Comparison of ENCODE assay signal across 10 cellular contexts in genomic region chr10:104809288-104810090, GRCh38.
DNase-seq lines count a peak whose midpoint lies in the region; ATAC-seq and TF ChIP-seq lines count a peak whose summit lies in the region.
"Had no signal": no experiment of that assay in that cellular context is flagged by ENCODE, and none has a peak within 500 bp of the region (broad histone marks: within the 10 kb centered on the region; RNA-seq: fewer than 3 reads in every experiment).

No MANE protein-coding gene starts in this region.

- no peaks in the 10 kb centered on the region for H3K9me3 ChIP-seq in HEK293 (ENCODE audit: control insufficient read depth, insufficient read depth, low read depth, low read length)
- peaks cover 3% of the 10 kb centered on the region for H3K9me3 ChIP-seq in aorta (ENCODE audit: control insufficient read depth, low read length)

- POLR2A ChIA-PET in HEK293 (lab: Yijun Ruan, JAX) = no interaction called here

- TF ChIP-seq POLR2A in lower leg skin (IDR thresholded peaks at IDR 0.05) = no peak

- H3K27me3 ChIP-seq in aorta (ENCODE audit: control insufficient read depth in 1 of 2, insufficient read depth in 2 of 2, low read length in 1 of 2) = peaks cover 0 to 1% of the 10 kb centered on the region in 2 donors

- WGBS in aorta, 2 donors = 53 to 57% methylated on average over 6 of the region's 6 CpGs
- 35 to 46% methylated on average over 6 of the region's 6 CpGs for WGBS in lower leg skin, 2 donors

- no peak overlapping the region for H3K4me3 ChIP-seq in HEK293 (ENCODE audit: low read depth, low read length)
- H3K4me3 ChIP-seq in aorta (ENCODE audit: low read length in 2 of 2) = no peak overlapping the region
- no peak overlapping the region for H3K4me3 ChIP-seq in lower leg skin (ENCODE audit: low read depth, poor library complexity, severe bottlenecking)

- DNase-seq in LHCN-M2 (ENCODE audit: low read depth) = peak; percentile 78
- peak; percentile 10 for DNase-seq in germinal center (ENCODE audit: low spot score)
- DNase-seq in aorta = no peak
- no peak for DNase-seq in stimulated activated CD4-positive, alpha-beta T cell treated with anti-CD3 and anti-CD28 coated beads, Interleukin-15, amount 100 ng/mL, for 24 hours
- no peak for DNase-seq in lower leg skin (ENCODE audit: low spot score in 2 of 2)
- DNase-seq in cerebellar cortex (ENCODE audit: low spot score) = no peak

- H3K27ac ChIP-seq in HEK293 (ENCODE audit: extremely low read depth, low read depth, low read length) (no peak overlapping the region), aorta (ENCODE audit: low read depth in 1 of 2, low read length in 2 of 2) (no peak overlapping the region)
- H3K27ac ChIP-seq: HL-60, parathyroid adenoma had no signal

- no peaks in the 10 kb centered on the region for H3K4me1 ChIP-seq in HEK293 (ENCODE audit: control insufficient read depth, insufficient read depth, low read length)
- H3K4me1 ChIP-seq in aorta (ENCODE audit: control insufficient read depth in 1 of 2, insufficient read depth in 2 of 2, low read length in 2 of 2) = no peaks in the 10 kb centered on the region
- H3K4me1 ChIP-seq: parathyroid adenoma had no signal

- intact Hi-C loops in aorta (cut with DNase I) (no loop called here), lower leg skin (cut with DNase I; ENCODE audit: low total_unique reads) (no loop called here)

- H3K36me3 ChIP-seq in HEK293 (ENCODE audit: control insufficient read depth in 2 of 2, insufficient read depth in 1 of 2, low read length in 2 of 2) = no peaks in the 10 kb centered on the region
- H3K36me3 ChIP-seq in aorta (ENCODE audit: control insufficient read depth in 1 of 2, insufficient read depth in 2 of 2, low read length in 1 of 2) = no peaks in the 10 kb centered on the region

- TF ChIP-seq CTCF in HEK293 (tag by site-specific recombination; IDR thresholded peaks at IDR 0.05) (no peak), lower leg skin (IDR thresholded peaks at IDR 0.05) (no peak)

- CTCF ChIA-PET in HEK293 (lab: Yijun Ruan, JAX) = no interaction called here

- peak; percentile 63 for ATAC-seq in GM18499 (IDR thresholded peaks at IDR 0.05; ENCODE audit: insufficient read depth, unreplicated experiment)
- no peak for ATAC-seq in aorta (ENCODE audit: low FRiP score)

TF ChIP-seq in HEK293, 187 proteins besides CTCF, POLR2A, EP300 and RAD21 (continues in another document):
- TF ChIP-seq KLF16 (tag by site-specific recombination; IDR thresholded peaks at IDR 0.05) (no peak), SETDB1 (IDR thresholded peaks at IDR 0.05; ENCODE audit: insufficient read length, low read length) (no peak), ZNF701 (tag by site-specific recombination; IDR thresholded peaks at IDR 0.05) (no peak), ZNF157 (tag by site-specific recombination; IDR thresholded peaks at IDR 0.05) (no peak), SP3 (tag by site-specific recombination; IDR thresholded peaks at IDR 0.05) (peak; percentile 37), ZNF366 (tag by site-specific recombination; conservative IDR thresholded peaks at IDR 0.05) (peak; percentile 65), ZNF121 (tag by site-specific recombination; IDR thresholded peaks at IDR 0.05) (no peak), ZNF513 (tag by site-specific recombination; IDR thresholded peaks at IDR 0.05) (no peak), ATF2 (tag by site-specific recombination; IDR thresholded peaks at IDR 0.05; ENCODE audit: low read depth) (0 out of 2 replicates have a peak, but pooled peaks have one; percentile 8), ZNF596 (tag by site-specific recombination; IDR thresholded peaks at IDR 0.05) (no peak), ZNF777 (tag by site-specific recombination; IDR thresholded peaks at IDR 0.05; ENCODE audit: borderline replicate concordance) (no peak), ZNF747 (tag by site-specific recombination; IDR thresholded peaks at IDR 0.05) (no peak), ZNF394 (tag by site-specific recombination; IDR thresholded peaks at IDR 0.05; ENCODE audit: borderline replicate concordance) (no peak), ZNF280D (tag by site-specific recombination; IDR thresholded peaks at IDR 0.05) (no peak), ZNF514 (tag by site-specific recombination; IDR thresholded peaks at IDR 0.05) (no peak), PRDM1 (tag by site-specific recombination; IDR thresholded peaks at IDR 0.05) (no peak), GLIS2 (tag by site-specific recombination; IDR thresholded peaks at IDR 0.05) (no peak), ZNF488 (tag by site-specific recombination; IDR thresholded peaks at IDR 0.05) (no peak), SP7 (tag by site-specific recombination; IDR thresholded peaks at IDR 0.05) (peak; percentile 85), SCRT2 (tag by site-specific recombination; IDR thresholded peaks at IDR 0.05) (peak; percentile 48), ZNF292 (tag by site-specific recombination; IDR thresholded peaks at IDR 0.05; ENCODE audit: borderline replicate concordance, low read depth) (no peak), RBAK (tag by site-specific recombination; IDR thresholded peaks at IDR 0.05) (no peak), ZNF548 (tag by site-specific recombination; IDR thresholded peaks at IDR 0.05) (no peak), ZNF23 (tag by site-specific recombination; IDR thresholded peaks at IDR 0.05; ENCODE audit: borderline replicate concordance) (no peak), OSR2 (tag by site-specific recombination; IDR thresholded peaks at IDR 0.05) (no peak), ZNF302 (tag by site-specific recombination; IDR thresholded peaks at IDR 0.05; ENCODE audit: low read depth) (no peak), BCL11A (tag by site-specific recombination; IDR thresholded peaks at IDR 0.05; ENCODE audit: low read depth) (no peak), ZNF558 (tag by site-specific recombination; IDR thresholded peaks at IDR 0.05) (no peak), KLF9 (tag by site-specific recombination; IDR thresholded peaks at IDR 0.05; ENCODE audit: low read depth) (no peak), ZBTB21 (tag by site-specific recombination; IDR thresholded peaks at IDR 0.05) (peak; percentile 79)

Comparison
In these comparisons a context has a peak if more than half of its experiments do, and no peak if none do; other contexts are left out.
1. DNase-seq: peak in LHCN-M2 (single experiment) and germinal center (single experiment); none in aorta (0 of 2), stimulated activated CD4-positive, alpha-beta T cell treated with anti-CD3 and anti-CD28 coated beads, Interleukin-15, amount 100 ng/mL, for 24 hours (single experiment), lower leg skin (0 of 2) and cerebellar cortex (single experiment).